ENCODE assay signal across 8 cellular contexts in genomic region chr3:113844622-113845222, GRCh38. TPM values are rescaled to one million over a fixed set of nuclear protein-coding genes. Genes with fewer than 3 reads are reported as not detected.
A peak's percentile ranks its signal among the peaks of the same experiment; 100 is the strongest.
DNase-seq lines count a peak whose midpoint lies in the region; ATAC-seq, FAIRE-seq and TF ChIP-seq lines count a peak whose summit lies in the region.

No MANE protein-coding gene starts in this region.

- SMC1A ChIA-PET in GM12878 (lab: Charles Lee; ENCODE audit: uncharacterized antibody, unreplicated experiment) = interaction anchor here (0.8 to 7.8 kb wide), 25 partner anchors 10 to 308 kb away, joined by 3 to 108 read pairs (median 4); partner anchors contain the start of gene ATP6V1A

- H3K4me3 ChIP-seq in GM12875 (ENCODE audit: low read depth, low read length) (no peak overlapping the region), GM12878 (no peak overlapping the region), HepG2 (replicated peaks in 1 of 3; ENCODE audit: insufficient read depth in 1 of 3, low read depth in 2 of 3, low read length in 3 of 3) (no peak overlapping the region), stomach (no peak overlapping the region)

- H3K4me2 ChIP-seq in GM12878 (ENCODE audit: control insufficient read depth, insufficient read depth) = no peak overlapping the region
- no peak overlapping the region for H3K4me2 ChIP-seq in HepG2 (ENCODE audit: low read depth, low read length)

- DNase-seq in AG08396 (ENCODE audit: low spot score) = peak; percentile 56
- peak; percentile 69 for DNase-seq in NCI-H2029 treated with DMSO at 0.1 percent for 48 hours (lab: John Stamatoyannopoulos, UW)
- no peak for DNase-seq in GM12878 (ENCODE audit: low read depth, low spot score)
- DNase-seq in HepG2 (ENCODE audit: low spot score) = peak; percentile 39
- no peak for DNase-seq in stomach

- H3K9me3 ChIP-seq in GM12878 (replicated peaks; ENCODE audit: control insufficient read depth, insufficient read depth, low read length) = no peaks in the 10 kb centered on the region
- no peaks in the 10 kb centered on the region for H3K9me3 ChIP-seq in HepG2 (ENCODE audit: low read length)
- no peaks in the 10 kb centered on the region for H3K9me3 ChIP-seq in stomach

- POLR2A ChIA-PET in GM12878 (lab: Charles Lee) = interaction anchor here (0.7 kb wide), 1 partner anchor 75 kb away, joined by 3 read pairs; no protein-coding TSS in a partner anchor
- POLR2A ChIA-PET in HepG2 (lab: Yijun Ruan, JAX) = no interaction called here

- peak; percentile 78 for ATAC-seq in GM12878
- peak; percentile 46; the same call in 1 of the 3 replicates for ATAC-seq in HepG2
- ATAC-seq in HG02571 (IDR thresholded peaks at IDR 0.05; ENCODE audit: unreplicated experiment) = no peak
- ATAC-seq in GM19035 (IDR thresholded peaks at IDR 0.05; ENCODE audit: unreplicated experiment) = no peak

- 33% methylated on average over 4 of the region's 4 CpGs for WGBS in GM12878 (ENCODE audit: insufficient coverage, insufficient replicate concordance, low lambda C conversion rate, missing lambda C conversion rate)
- 20% methylated on average over 4 of the region's 4 CpGs for WGBS in HepG2 (ENCODE audit: low lambda C conversion rate)
- 41 to 51% (median 45%) methylated on average over 4 of the region's 4 CpGs for WGBS in stomach, 5 donors

- H3K36me3 ChIP-seq in GM12878 (ENCODE audit: control insufficient read depth in 2 of 2, insufficient read depth in 2 of 2, low read length in 1 of 2) (no peaks in the 10 kb centered on the region), HepG2 (replicated peaks in 1 of 2; ENCODE audit: control insufficient read depth in 1 of 2, insufficient read depth in 2 of 2, low read length in 2 of 2) (no peaks in the 10 kb centered on the region), stomach (no peaks in the 10 kb centered on the region)

- BruUV-seq in GM12878 (replicated peaks; lab: Mats Ljungman, UMichigan) (no TSS peak), HepG2 (replicated peaks; lab: Mats Ljungman, UMichigan) (no TSS peak)

- H3K27me3 ChIP-seq in GM12878 (replicated peaks in 1 of 2; ENCODE audit: control insufficient read depth in 2 of 2, insufficient read depth in 2 of 2, low read length in 1 of 2) = no peaks in the 10 kb centered on the region
- H3K27me3 ChIP-seq in HepG2 (ENCODE audit: control insufficient read depth in 1 of 2, insufficient read depth in 2 of 2, low read length in 2 of 2) = no peaks in the 10 kb centered on the region
- no peaks in the 10 kb centered on the region for H3K27me3 ChIP-seq in stomach

- RAD21 ChIA-PET in GM12878 (lab: Charles Lee; ENCODE audit: unreplicated experiment) = interaction anchor here (0.8 to 3.3 kb wide), 9 partner anchors 62 to 446 kb away, joined by 3 to 45 read pairs (median 5); no protein-coding TSS in a partner anchor

- TF ChIP-seq EP300 in GM12878 (IDR thresholded peaks at IDR 0.05; ENCODE audit: borderline replicate concordance in 1 of 2, control insufficient read depth in 1 of 2, low read depth in 2 of 2, low read length in 2 of 2) = no peak
- no peak for TF ChIP-seq EP300 in HepG2 (IDR thresholded peaks at IDR 0.05; ENCODE audit: low read depth in 2 of 2, low read length in 2 of 2)
- TF ChIP-seq EP300 in HepG2 (CRISPR knock-in tag; IDR thresholded peaks at IDR 0.05; ENCODE audit: borderline replicate concordance) = no peak
- no peak for TF ChIP-seq EP300 in stomach (IDR thresholded peaks at IDR 0.05)

- no peaks in the 10 kb centered on the region for H3K79me2 ChIP-seq in GM12878 (ENCODE audit: control insufficient read depth, insufficient read depth, low read length)
- H3K79me2 ChIP-seq in HepG2 (ENCODE audit: insufficient read depth, low read length) = no peaks in the 10 kb centered on the region

- intact Hi-C loops in GM12878 (cut with micrococcal nuclease; ENCODE audit: unreplicated experiment) = loop anchor here (10.0 kb wide), 1 partner anchor 210 kb away; the partner anchor contains the start of genes CCDC191 and QTRT2
- intact Hi-C loops in HepG2 (cut with micrococcal nuclease; ENCODE audit: unreplicated experiment) = loop anchor here (1.0 to 5.0 kb wide), 3 partner anchors 33 to 308 kb away; no protein-coding TSS in a partner anchor
- intact Hi-C loops in stomach (cut with DNase I; ENCODE audit: low total_unique reads) = loop anchor here (10.0 kb wide), 1 partner anchor 70 kb away; no protein-coding TSS in a partner anchor

- H4K20me1 ChIP-seq in GM12878 (ENCODE audit: control insufficient read depth, insufficient read depth) = no peaks in the 10 kb centered on the region
- no peaks in the 10 kb centered on the region for H4K20me1 ChIP-seq in HepG2 (ENCODE audit: insufficient read depth, low read length)

- in situ Hi-C loops in GM12878 (cut with MboI) = loop anchor here (5.0 kb wide), 1 partner anchor 68 kb away; no protein-coding TSS in a partner anchor
- in situ Hi-C loops in HepG2 (cut with HindIII; ENCODE audit: extremely low pct_ligation_motif_present, low pct_unique_long_range_greater_than_20kb) = loop anchor here (5.0 kb wide), 1 partner anchor 68 kb away; no protein-coding TSS in a partner anchor

- H2AFZ ChIP-seq in GM12878 (ENCODE audit: control insufficient read depth, low read depth, low read length) (no peak overlapping the region), HepG2 (ENCODE audit: low read length) (no peak overlapping the region)

- TF ChIP-seq POLR2A in GM12878 (IDR thresholded peaks at IDR 0.05; ENCODE audit: low read depth, low read length) (no peak), HepG2 (IDR thresholded peaks at IDR 0.05; ENCODE audit: insufficient read depth in 1 of 2, low read depth in 2 of 2, low read length in 2 of 2) (no peak), stomach (IDR thresholded peaks at IDR 0.05) (no peak)

- no peak overlapping the region for H3K27ac ChIP-seq in GM12878 (ENCODE audit: control insufficient read depth, insufficient read depth)
- H3K27ac ChIP-seq in HepG2 (ENCODE audit: extremely low read length, insufficient read depth, low read length) = no peak overlapping the region
- no peak overlapping the region for H3K27ac ChIP-seq in stomach

- CTCF ChIA-PET in GM12878 (lab: Yijun Ruan, JAX) = interaction anchor here (0.7 to 6.0 kb wide), 44 partner anchors 10 to 480 kb away, joined by 3 to 84 read pairs (median 4); no protein-coding TSS in a partner anchor
- CTCF ChIA-PET in HepG2 (lab: Yijun Ruan, JAX; ENCODE audit: low intra/inter-chr PET ratio, low total read pairs) = interaction anchor here (1.8 kb wide), 1 partner anchor 68 kb away, joined by 20 read pairs; no protein-coding TSS in a partner anchor

- TF ChIP-seq CTCF in GM12875 (IDR thresholded peaks at IDR 0.05; ENCODE audit: borderline replicate concordance, insufficient read depth, low read depth, low read length) = peak; percentile 32; the same call in 1 of the 2 replicates
- peak; percentile 40 to 58 (median 48) for TF ChIP-seq CTCF in GM12878 (IDR thresholded peaks at IDR 0.05 in 2 of 3, conservative IDR thresholded peaks at IDR 0.05 in 1 of 3; ENCODE audit: control insufficient read depth in 2 of 3, extremely low read depth in 1 of 3, insufficient read depth in 1 of 3, low read depth in 3 of 3, low read length in 3 of 3)
- peak; percentile 65 for TF ChIP-seq CTCF in HepG2 (CRISPR knock-in tag; IDR thresholded peaks at IDR 0.05)
- TF ChIP-seq CTCF in stomach (IDR thresholded peaks at IDR 0.05) = peak in 3 of 7 experiments; percentile 49 to 58 (median 52)

- no peaks in the 10 kb centered on the region for H3K4me1 ChIP-seq in GM12878 (ENCODE audit: control insufficient read depth, insufficient read depth, low read length)
- H3K4me1 ChIP-seq in HepG2 (ENCODE audit: insufficient read depth, low read length) = no peaks in the 10 kb centered on the region
- H3K4me1 ChIP-seq in stomach = no peaks in the 10 kb centered on the region

- no peak overlapping the region for H3K9ac ChIP-seq in GM12878 (ENCODE audit: control insufficient read depth, insufficient read depth, low read length)
- H3K9ac ChIP-seq in HepG2 (ENCODE audit: insufficient read depth, low read depth, low read length) = no peak overlapping the region

- TF ChIP-seq RAD21 in GM12878 (IDR thresholded peaks at IDR 0.05; ENCODE audit: insufficient read depth, low read depth, low read length) (peak; percentile 64), HepG2 (CRISPR knock-in tag; IDR thresholded peaks at IDR 0.05) (no peak; the same call in 1 of the 2 replicates)

- FAIRE-seq in GM12878 (lab: Jason Lieb, UNC) (no peak), HepG2 (lab: Jason Lieb, UNC) (peak; percentile 60)

RNA-seq across cellular contexts. Expression of gene GRAMD1C, which starts 6.1 kb away (rescaled TPM):
- total RNA-seq in GM12878 (2013; cell fraction: nucleolus; rRNA removed) = 59.2 and 61.5 TPM in 2 replicates
- total RNA-seq in GM12878 (2014; rRNA removed) (3.8 and 5.9 TPM in 2 replicates), GM12878 (2014; rRNA removed; fragmentation: Illumina TruSeq; extraction: Trizol) (9.2 and 9.8 TPM in 2 replicates), GM12878 (2021) (5.5 TPM in 2 replicates), HepG2 (2016; rRNA removed; fragmentation: Illumina TruSeq; extraction: Trizol) (not detected in 2 replicates), stomach (1 to 10 TPM in 4 of 5 donors, under 1 TPM in 1; 0.58 to 9.4 (median 2.7) TPM)
- 11.4 TPM for polyA plus RNA-seq in GM12878 (2011; ENCODE audit: low read depth)
- polyA plus RNA-seq in GM12878 (2011; rRNA removed) (5.4 and 9.1 TPM in 2 replicates), GM12878 (2014; fragmentation: Illumina TruSeq; extraction: Trizol) (6.1 and 7.6 TPM in 2 replicates), GM12878 (2014; fragmentation: Nextera tagmentation; extraction: Ambion mirVana) (1 to 10 TPM; 3.2 to 8.4 TPM), GM12878 (2014; rRNA removed) (2.5 and 3.8 TPM in 2 replicates), GM12878 (2016; fragmentation: Nextera tagmentation; extraction: Ambion mirVana) (1 to 10 TPM; 4.9 to 8.8 TPM), HepG2 (2011; rRNA removed) (0.45 and 1.0 TPM in 2 replicates), stomach (10 to 100 TPM in 1 of 3 donors, 1 to 10 TPM in 2; 3.9 to 10.1 (median 9.3) TPM)
- 0.64 and 2.1 TPM in 2 replicates for polyA plus RNA-seq in GM12878 (2011; cell fraction: cytosol; rRNA removed)
- polyA plus RNA-seq in GM12878 (2011; cell fraction: nucleus; rRNA removed) = 5.1 and 6.4 TPM in 2 replicates
- 0.87 and 1.5 TPM in 2 replicates for polyA plus RNA-seq in GM12878 (2012)
- polyA minus RNA-seq in GM12878 (2011; rRNA and poly(A)+ RNA removed) = 1.1 and 2.3 TPM in 2 replicates
- polyA minus RNA-seq in GM12878 (2011; cell fraction: cytosol; rRNA and poly(A)+ RNA removed) = 2.3 TPM in 2 replicates
- 1.9 and 5.2 TPM in 2 replicates for polyA minus RNA-seq in GM12878 (2011; cell fraction: nucleus; rRNA and poly(A)+ RNA removed)
- not detected in 2 replicates for total RNA-seq in HepG2 (2016; cell fraction: cytosol; rRNA removed; fragmentation: Illumina TruSeq; extraction: Trizol; ENCODE audit: low read depth)
- total RNA-seq in HepG2 (2016; cell fraction: insoluble cytoplasmic fraction; rRNA removed; fragmentation: Illumina TruSeq; extraction: Trizol) = 0.27 and 0.30 TPM in 2 replicates
- not detected in 2 replicates for total RNA-seq in HepG2 (2016; cell fraction: membrane; rRNA removed; fragmentation: Illumina TruSeq; extraction: Trizol)
- not detected in 2 replicates for total RNA-seq in HepG2 (2016; cell fraction: nucleus; rRNA removed; fragmentation: Illumina TruSeq; extraction: Trizol)
- polyA plus RNA-seq in HepG2 (2011; cell fraction: cytosol; rRNA removed) = 0.03 and 0.06 TPM in 2 replicates
- 0.63 and 1.2 TPM in 2 replicates for polyA plus RNA-seq in HepG2 (2011; cell fraction: nucleus; rRNA removed)
- polyA plus RNA-seq in HepG2 (2012) = 0.16 and 0.31 TPM in 2 replicates
- not detected in 2 replicates for polyA plus RNA-seq in HepG2 (2016; cell fraction: cytosol; fragmentation: Illumina TruSeq; extraction: Trizol; ENCODE audit: low read depth)
- polyA plus RNA-seq in HepG2 (2016; cell fraction: insoluble cytoplasmic fraction; fragmentation: Illumina TruSeq; extraction: Trizol; ENCODE audit: low read depth) = not detected in 2 replicates
- polyA plus RNA-seq in HepG2 (2016; cell fraction: membrane; fragmentation: Illumina TruSeq; extraction: Trizol; ENCODE audit: low read depth) = not detected in 2 replicates
- polyA plus RNA-seq in HepG2 (2016; cell fraction: nucleus; fragmentation: Illumina TruSeq; extraction: Trizol; ENCODE audit: insufficient read depth, low read depth) = 0.12 TPM in 1 of 2 replicates, not detected in the other
- 0.51 TPM in 1 of 2 replicates, not detected in the other for polyA minus RNA-seq in HepG2 (2011; rRNA and poly(A)+ RNA removed; ENCODE audit: low replicate concordance)
- not detected in 2 replicates for polyA minus RNA-seq in HepG2 (2011; cell fraction: cytosol; rRNA and poly(A)+ RNA removed)
- polyA minus RNA-seq in HepG2 (2011; cell fraction: nucleus; rRNA and poly(A)+ RNA removed) = 1.5 and 3.5 TPM in 2 replicates

Comparison
In these comparisons a context has a peak if more than half of its experiments do, and no peak if none do; other contexts are left out.
1. DNase-seq: peak in AG08396 (single experiment), NCI-H2029 treated with DMSO at 0.1 percent for 48 hours (single experiment) and HepG2 (single experiment); none in GM12878 (single experiment) and stomach (single experiment).
2. ATAC-seq: peak in GM12878 (single experiment) and HepG2 (single experiment); none in HG02571 (single experiment) and GM19035 (single experiment).